11 cellular contexts compared by ENCODE assay signal in the genomic region with DNA sequence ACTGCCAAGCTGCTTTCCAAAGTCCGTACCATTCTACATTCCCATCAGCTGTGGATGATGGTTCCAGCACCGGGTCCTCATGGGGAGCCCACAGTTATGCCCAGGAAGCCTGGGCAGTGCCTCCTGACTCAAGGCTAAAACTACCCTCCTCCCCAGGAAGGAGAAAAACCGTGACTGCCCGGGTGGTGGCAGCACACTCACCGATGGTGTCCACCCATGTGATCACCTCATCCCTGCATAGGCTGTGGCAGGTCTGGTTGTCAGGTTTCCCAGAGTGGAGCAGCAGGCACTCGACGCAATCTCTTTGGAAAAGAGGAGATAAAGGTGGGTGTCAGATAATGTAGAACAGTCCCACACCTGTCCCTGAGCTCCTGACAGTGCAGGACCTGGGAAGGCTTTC. TPM values are rescaled to one million over a fixed set of nuclear protein-coding genes. Genes with fewer than 3 reads are reported as not detected.
DNase-seq lines count a peak whose midpoint lies in the region; ATAC-seq and TF ChIP-seq lines count a peak whose summit lies in the region.
"Had no signal": no experiment of that assay in that cellular context is flagged by ENCODE, and none has a peak within 500 bp of the region (broad histone marks: within the 10 kb centered on the region; RNA-seq: fewer than 3 reads in every experiment).

No MANE protein-coding gene starts in this region.

- H3K4me3 Mint-ChIP-seq in WTC11 = no peak overlapping the region

- H3K4me3 ChIP-seq in parathyroid adenoma (ENCODE audit: low read depth, low read length) = no peak overlapping the region
- H3K4me3 ChIP-seq: BLaER1 treated with 17β-estradiol and CSF1 and Interleukin-3, amounts not matched to agents 10 nM and 100 nM; lung had no signal

- no peaks in the 10 kb centered on the region for H3K9me3 Mint-ChIP-seq in WTC11
- H3K9me3 Mint-ChIP-seq: activated T-helper 2 cell treated with anti-CD3 and anti-CD28 coated beads, Interferon-gamma antibody, Interleukin-2, Interleukin-4, amounts not matched to agents 10 μg/mL and 5 μg/mL and 100 μg/mL, durations not matched to agents 14 hours and 24 hours and 36 hours had no signal

- H3K36me3 ChIP-seq in parathyroid adenoma (ENCODE audit: control insufficient read depth, insufficient read depth, low read length) = no peaks in the 10 kb centered on the region

- peaks cover 35% of the 10 kb centered on the region for H3K4me1 ChIP-seq in parathyroid adenoma

- no peak overlapping the region for H3K9ac ChIP-seq in parathyroid adenoma
- H3K9ac ChIP-seq: BLaER1 treated with 17β-estradiol and CSF1 and Interleukin-3, amounts not matched to agents 10 nM and 100 nM had no signal

- H3K27ac ChIP-seq in parathyroid adenoma = no peak overlapping the region
- H3K27ac ChIP-seq: BLaER1 treated with 17β-estradiol and CSF1 and Interleukin-3, amounts not matched to agents 10 nM and 100 nM had no signal

- DNase-seq in NCI-H526 (lab: John Stamatoyannopoulos, UW) = peak; percentile 43 to 72
- no peak for DNase-seq in NCI-H526 treated with DMSO at 0.1 percent for 48 hours (lab: John Stamatoyannopoulos, UW)
- peak; percentile 36 for DNase-seq in WTC11 (ENCODE audit: low spot score)
- DNase-seq in medulla oblongata (ENCODE audit: extremely low spot score) = no peak

- H3K27me3 Mint-ChIP-seq in WTC11 (ENCODE audit: low read depth) = no peaks in the 10 kb centered on the region

- H3K36me3 Mint-ChIP-seq in WTC11 = peaks cover 85% of the 10 kb centered on the region

- H3K9me3 ChIP-seq in parathyroid adenoma (ENCODE audit: control insufficient read depth, low read length) = no peaks in the 10 kb centered on the region
- H3K9me3 ChIP-seq: BLaER1 treated with 17β-estradiol and CSF1 and Interleukin-3, amounts not matched to agents 10 nM and 100 nM had no signal

- no peak overlapping the region for H2AFZ ChIP-seq in parathyroid adenoma

- peak; percentile 60 for ATAC-seq in HG03139 (IDR thresholded peaks at IDR 0.05; ENCODE audit: unreplicated experiment)
- ATAC-seq in WTC11 = peak; percentile 65
- ATAC-seq in GM21423 (IDR thresholded peaks at IDR 0.05; ENCODE audit: unreplicated experiment) = no peak
- ATAC-seq in HG02885 (IDR thresholded peaks at IDR 0.05; ENCODE audit: poor library complexity, unreplicated experiment) = no peak

- CTCF ChIA-PET in WTC11 (lab: Charles Lee) = no interaction called here

- TF ChIP-seq CTCF in WTC11 (IDR thresholded peaks at IDR 0.05) (no peak), parathyroid adenoma (IDR thresholded peaks at IDR 0.05) (peak; percentile 41)

- POLR2A ChIA-PET in WTC11 (lab: Charles Lee) = interaction anchor here (0.6 kb wide), 1 partner anchor 362 kb away, joined by 4 read pairs; no protein-coding TSS in a partner anchor

- no peak overlapping the region for H3K27ac Mint-ChIP-seq in WTC11
- H3K27ac Mint-ChIP-seq: activated T-helper 2 cell treated with anti-CD3 and anti-CD28 coated beads, Interferon-gamma antibody, Interleukin-2, Interleukin-4, amounts not matched to agents 10 μg/mL and 5 μg/mL and 100 μg/mL, durations not matched to agents 14 hours and 24 hours and 36 hours had no signal

- H3K4me1 Mint-ChIP-seq in WTC11 = peaks cover 6% of the 10 kb centered on the region

- no peaks in the 10 kb centered on the region for H3K79me2 ChIP-seq in parathyroid adenoma

- no peaks in the 10 kb centered on the region for H3K27me3 ChIP-seq in parathyroid adenoma (ENCODE audit: control insufficient read depth, insufficient read depth, low read length)

- no peak overlapping the region for H3K4me2 ChIP-seq in parathyroid adenoma (ENCODE audit: low read length)
- H3K4me2 ChIP-seq: BLaER1 treated with 17β-estradiol and CSF1 and Interleukin-3, amounts not matched to agents 10 nM and 100 nM had no signal

TF ChIP-seq in WTC11, 78 proteins besides CTCF, POLR2A, EP300 and RAD21:
- TF ChIP-seq, protein P1, sequence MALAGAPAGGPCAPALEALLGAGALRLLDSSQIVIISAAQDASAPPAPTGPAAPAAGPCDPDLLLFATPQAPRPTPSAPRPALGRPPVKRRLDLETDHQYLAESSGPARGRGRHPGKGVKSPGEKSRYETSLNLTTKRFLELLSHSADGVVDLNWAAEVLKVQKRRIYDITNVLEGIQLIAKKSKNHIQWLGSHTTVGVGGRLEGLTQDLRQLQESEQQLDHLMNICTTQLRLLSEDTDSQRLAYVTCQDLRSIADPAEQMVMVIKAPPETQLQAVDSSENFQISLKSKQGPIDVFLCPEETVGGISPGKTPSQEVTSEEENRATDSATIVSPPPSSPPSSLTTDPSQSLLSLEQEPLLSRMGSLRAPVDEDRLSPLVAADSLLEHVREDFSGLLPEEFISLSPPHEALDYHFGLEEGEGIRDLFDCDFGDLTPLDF (CRISPR knock-in tag; IDR thresholded peaks at IDR 0.05) = no peak
- TF ChIP-seq ETV6 (CRISPR knock-in tag; IDR thresholded peaks at IDR 0.05) = no peak
- TF ChIP-seq, protein P2, sequence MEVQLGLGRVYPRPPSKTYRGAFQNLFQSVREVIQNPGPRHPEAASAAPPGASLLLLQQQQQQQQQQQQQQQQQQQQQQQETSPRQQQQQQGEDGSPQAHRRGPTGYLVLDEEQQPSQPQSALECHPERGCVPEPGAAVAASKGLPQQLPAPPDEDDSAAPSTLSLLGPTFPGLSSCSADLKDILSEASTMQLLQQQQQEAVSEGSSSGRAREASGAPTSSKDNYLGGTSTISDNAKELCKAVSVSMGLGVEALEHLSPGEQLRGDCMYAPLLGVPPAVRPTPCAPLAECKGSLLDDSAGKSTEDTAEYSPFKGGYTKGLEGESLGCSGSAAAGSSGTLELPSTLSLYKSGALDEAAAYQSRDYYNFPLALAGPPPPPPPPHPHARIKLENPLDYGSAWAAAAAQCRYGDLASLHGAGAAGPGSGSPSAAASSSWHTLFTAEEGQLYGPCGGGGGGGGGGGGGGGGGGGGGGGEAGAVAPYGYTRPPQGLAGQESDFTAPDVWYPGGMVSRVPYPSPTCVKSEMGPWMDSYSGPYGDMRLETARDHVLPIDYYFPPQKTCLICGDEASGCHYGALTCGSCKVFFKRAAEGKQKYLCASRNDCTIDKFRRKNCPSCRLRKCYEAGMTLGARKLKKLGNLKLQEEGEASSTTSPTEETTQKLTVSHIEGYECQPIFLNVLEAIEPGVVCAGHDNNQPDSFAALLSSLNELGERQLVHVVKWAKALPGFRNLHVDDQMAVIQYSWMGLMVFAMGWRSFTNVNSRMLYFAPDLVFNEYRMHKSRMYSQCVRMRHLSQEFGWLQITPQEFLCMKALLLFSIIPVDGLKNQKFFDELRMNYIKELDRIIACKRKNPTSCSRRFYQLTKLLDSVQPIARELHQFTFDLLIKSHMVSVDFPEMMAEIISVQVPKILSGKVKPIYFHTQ (CRISPR knock-in tag; IDR thresholded peaks at IDR 0.05) = no peak
- no peak for TF ChIP-seq GABPB1 (CRISPR knock-in tag; IDR thresholded peaks at IDR 0.05)
- TF ChIP-seq SOX15 (CRISPR knock-in tag; IDR thresholded peaks at IDR 0.05) = no peak
- TF ChIP-seq, protein P3, sequence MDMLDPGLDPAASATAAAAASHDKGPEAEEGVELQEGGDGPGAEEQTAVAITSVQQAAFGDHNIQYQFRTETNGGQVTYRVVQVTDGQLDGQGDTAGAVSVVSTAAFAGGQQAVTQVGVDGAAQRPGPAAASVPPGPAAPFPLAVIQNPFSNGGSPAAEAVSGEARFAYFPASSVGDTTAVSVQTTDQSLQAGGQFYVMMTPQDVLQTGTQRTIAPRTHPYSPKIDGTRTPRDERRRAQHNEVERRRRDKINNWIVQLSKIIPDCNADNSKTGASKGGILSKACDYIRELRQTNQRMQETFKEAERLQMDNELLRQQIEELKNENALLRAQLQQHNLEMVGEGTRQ (CRISPR knock-in tag; IDR thresholded peaks at IDR 0.05) = peak; percentile 53

RNA-seq across cellular contexts. Expression of a gene that starts 38.6 kb away (rescaled TPM):
- total RNA-seq in WTC11 (2021) = 39.7 to 45.4 TPM (median 42.0 TPM) in 3 replicates

Comparison
In these comparisons a context has a peak if more than half of its experiments do, and no peak if none do; other contexts are left out.
1. DNase-seq: peak in NCI-H526 (2 of 2) and WTC11 (single experiment); none in NCI-H526 treated with DMSO at 0.1 percent for 48 hours (single experiment) and medulla oblongata (single experiment).
2. ATAC-seq: peak in HG03139 (single experiment) and WTC11 (single experiment); none in GM21423 (single experiment) and HG02885 (single experiment).